25 cellular contexts compared by ENCODE assay signal in the genomic region with DNA sequence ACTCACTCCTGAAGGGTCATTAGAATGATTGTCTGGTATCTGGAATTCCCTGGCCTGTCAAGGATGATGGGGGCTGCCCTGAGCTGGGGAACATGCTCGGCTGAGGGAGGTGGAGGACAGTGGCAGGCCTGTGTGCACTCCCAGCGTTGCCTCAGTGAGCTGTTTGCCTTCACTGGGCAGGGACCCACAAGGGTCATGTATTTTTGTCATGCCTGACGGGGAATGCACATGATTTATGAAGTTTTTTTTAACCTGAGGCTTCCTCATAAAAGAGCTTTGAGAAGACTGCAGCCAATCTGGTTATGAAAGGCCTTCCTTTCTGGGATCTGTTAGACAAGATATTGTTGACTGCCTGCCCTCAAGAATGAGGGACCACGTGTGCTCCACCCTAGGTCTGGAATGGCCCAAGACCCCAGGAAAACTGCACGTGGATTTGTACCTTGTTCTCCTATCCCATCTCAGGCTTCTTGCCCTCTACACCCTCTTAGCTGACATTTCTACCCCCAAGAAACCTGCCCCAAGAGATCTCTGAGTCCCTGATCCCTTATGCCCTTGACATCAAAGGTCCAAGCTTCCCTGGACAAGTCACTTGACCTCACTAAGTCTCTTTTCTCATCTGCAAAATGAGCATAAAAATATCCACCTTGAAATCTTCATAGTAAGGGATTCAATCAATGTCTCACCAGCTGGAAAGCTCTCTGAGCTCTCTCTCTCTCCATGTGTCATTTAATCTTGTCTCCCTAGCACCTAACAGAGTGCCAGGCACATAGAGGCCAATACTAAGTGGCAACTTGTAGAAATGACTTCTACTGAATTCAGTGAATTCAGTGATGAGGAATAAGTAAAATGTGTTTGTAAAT. TPM values are rescaled to one million over a fixed set of nuclear protein-coding genes. Genes with fewer than 3 reads are reported as not detected.
DNase-seq lines count a peak whose midpoint lies in the region; ATAC-seq, FAIRE-seq and TF ChIP-seq lines count a peak whose summit lies in the region.
"Had no signal": no experiment of that assay in that cellular context is flagged by ENCODE, and none has a peak within 500 bp of the region (broad histone marks: within the 10 kb centered on the region; RNA-seq: fewer than 3 reads in every experiment).

No MANE protein-coding gene starts in this region.

- H3K4me3 ChIP-seq in HepG2 (replicated peaks in 1 of 3; ENCODE audit: insufficient read depth in 1 of 3, low read depth in 2 of 3, low read length in 3 of 3): no peak overlapping the region
- no peak overlapping the region for H3K4me3 ChIP-seq in right lobe of liver
- no peak overlapping the region for H3K4me3 ChIP-seq in K562
- no peak overlapping the region for H3K4me3 ChIP-seq in brain microvascular endothelial cell (ENCODE audit: low read depth, low read length)
- no peak overlapping the region for H3K4me3 ChIP-seq in GM23338
- H3K4me3 ChIP-seq: A549, MG63, transverse colon had no signal

- CTCF ChIA-PET in HepG2 (lab: Yijun Ruan, JAX; ENCODE audit: low intra/inter-chr PET ratio, low total read pairs) (no interaction called here), K562 (lab: Yijun Ruan, JAX; ENCODE audit: low intra/inter-chr PET ratio) (no interaction called here)

- TF ChIP-seq CTCF in HepG2 (CRISPR knock-in tag; IDR thresholded peaks at IDR 0.05) (no peak), right lobe of liver (IDR thresholded peaks at IDR 0.05) (no peak), K562 (IDR thresholded peaks at IDR 0.05 in 2 of 3, conservative IDR thresholded peaks at IDR 0.05 in 1 of 3; ENCODE audit: insufficient read depth in 2 of 3, low read depth in 1 of 3, low read length in 3 of 3) (no peak), nephron (IDR thresholded peaks at IDR 0.05; ENCODE audit: unreplicated experiment in 3 of 3) (no peak), type B pancreatic cell (conservative IDR thresholded peaks at IDR 0.05) (no peak), brain microvascular endothelial cell (IDR thresholded peaks at IDR 0.05; ENCODE audit: low read depth, low read length, missing control alignments) (no peak), GM23338 (conservative IDR thresholded peaks at IDR 0.05; ENCODE audit: low read depth in 2 of 2) (no peak), glutamatergic neuron (IDR thresholded peaks at IDR 0.05; ENCODE audit: partially characterized antibody, unreplicated experiment) (no peak)

- H4K20me1 ChIP-seq in HepG2 (ENCODE audit: insufficient read depth, low read length): no peaks in the 10 kb centered on the region
- no peaks in the 10 kb centered on the region for H4K20me1 ChIP-seq in K562 (replicated peaks; ENCODE audit: control insufficient read depth, insufficient read depth, low read length)
- H4K20me1 ChIP-seq in GM23338 (replicated peaks; ENCODE audit: insufficient read depth): peaks cover 8% of the 10 kb centered on the region

- BruUV-seq in HepG2 (replicated peaks; lab: Mats Ljungman, UMichigan): no TSS peak
- BruUV-seq in K562 (replicated peaks; lab: Mats Ljungman, UMichigan): no TSS peak

- H3K27me3 ChIP-seq in HepG2 (ENCODE audit: control insufficient read depth in 1 of 2, insufficient read depth in 2 of 2, low read length in 2 of 2) (peaks cover 3 to 9% of the 10 kb centered on the region in 2 experiments; a peak in 1 of 5 replicates), right lobe of liver (no peaks in the 10 kb centered on the region), K562 (ENCODE audit: control insufficient read depth in 2 of 2, insufficient read depth in 2 of 2, low read length in 2 of 2) (no peaks in the 10 kb centered on the region; a peak in 1 of 5 replicates), brain microvascular endothelial cell (replicated peaks) (no peaks in the 10 kb centered on the region), GM23338 (ENCODE audit: insufficient read depth) (peaks cover 100% of the 10 kb centered on the region)
- H3K27me3 ChIP-seq: MG63, transverse colon had no signal

- H3K36me3 ChIP-seq in HepG2 (replicated peaks in 1 of 2; ENCODE audit: control insufficient read depth in 1 of 2, insufficient read depth in 2 of 2, low read length in 2 of 2) (no peaks in the 10 kb centered on the region), right lobe of liver (no peaks in the 10 kb centered on the region), K562 (ENCODE audit: control insufficient read depth, insufficient read depth, low read length) (no peaks in the 10 kb centered on the region), brain microvascular endothelial cell (replicated peaks) (no peaks in the 10 kb centered on the region), GM23338 (ENCODE audit: insufficient read depth) (no peaks in the 10 kb centered on the region)
- H3K36me3 ChIP-seq: MG63, transverse colon had no signal

- H3K4me1 Mint-ChIP-seq in nephron: peaks cover 28% of the 10 kb centered on the region
- H3K4me1 Mint-ChIP-seq in type B pancreatic cell (ENCODE audit: unreplicated experiment): peaks cover 46% of the 10 kb centered on the region
- peaks cover 21% of the 10 kb centered on the region; the same call in 2 of the 3 replicates for H3K4me1 Mint-ChIP-seq in GM23338
- H3K4me1 Mint-ChIP-seq in glutamatergic neuron (ENCODE audit: low read depth, unreplicated experiment): no peaks in the 10 kb centered on the region
- H3K4me1 Mint-ChIP-seq: T-helper 17 cell had no signal

- no peak for FAIRE-seq in HepG2 (lab: Jason Lieb, UNC)
- FAIRE-seq in K562 (lab: Jason Lieb, UNC): no peak
- FAIRE-seq: A549, H54 had no signal

- no peak for TF ChIP-seq RAD21 in HepG2 (CRISPR knock-in tag; IDR thresholded peaks at IDR 0.05)
- no peak for TF ChIP-seq RAD21 in K562 (CRISPR knock-in tag; conservative IDR thresholded peaks at IDR 0.05 in 1 of 2, IDR thresholded peaks at IDR 0.05 in 1 of 2)

- H3K27ac Mint-ChIP-seq in nephron (peak overlapping the region; percentile 5 to 89 (median 84)), type B pancreatic cell (peak overlapping the region; percentile 86), GM23338 (no peak overlapping the region), glutamatergic neuron (ENCODE audit: unreplicated experiment) (no peak overlapping the region)
- H3K27ac Mint-ChIP-seq: T-helper 17 cell had no signal

- peaks cover 4% of the 10 kb centered on the region for H3K27me3 Mint-ChIP-seq in nephron (ENCODE audit: low read depth)
- no peaks in the 10 kb centered on the region for H3K27me3 Mint-ChIP-seq in type B pancreatic cell
- peaks cover 88% of the 10 kb centered on the region for H3K27me3 Mint-ChIP-seq in GM23338 (ENCODE audit: insufficient read depth, low read depth, poor library complexity)
- H3K27me3 Mint-ChIP-seq in glutamatergic neuron (ENCODE audit: unreplicated experiment): peaks cover 9% of the 10 kb centered on the region

- H3K9me2 ChIP-seq in GM23338 (ENCODE audit: insufficient read depth): no peaks in the 10 kb centered on the region

- no peak overlapping the region for H3K4me2 ChIP-seq in HepG2 (ENCODE audit: low read depth, low read length)
- H3K4me2 ChIP-seq in K562 (ENCODE audit: insufficient read depth, low read length): no peak overlapping the region
- H3K4me2 ChIP-seq in GM23338: no peak overlapping the region
- H3K4me2 ChIP-seq: A549 had no signal

- H3K4me3 Mint-ChIP-seq in nephron: no peak overlapping the region
- peak overlapping the region; percentile 66 for H3K4me3 Mint-ChIP-seq in type B pancreatic cell
- H3K4me3 Mint-ChIP-seq in GM23338: no peak overlapping the region; the same call in 2 of the 3 replicates
- no peak overlapping the region for H3K4me3 Mint-ChIP-seq in glutamatergic neuron (ENCODE audit: unreplicated experiment)
- H3K4me3 Mint-ChIP-seq: T-helper 17 cell had no signal

- no peaks in the 10 kb centered on the region for H3K9me3 Mint-ChIP-seq in nephron
- no peaks in the 10 kb centered on the region for H3K9me3 Mint-ChIP-seq in type B pancreatic cell
- H3K9me3 Mint-ChIP-seq in GM23338: no peaks in the 10 kb centered on the region
- H3K9me3 Mint-ChIP-seq in glutamatergic neuron (ENCODE audit: unreplicated experiment): peaks cover 6% of the 10 kb centered on the region

- POLR2A ChIA-PET in HepG2 (lab: Yijun Ruan, JAX): interaction anchor here (1.0 kb wide), 1 partner anchor 8 kb away, joined by 3 read pairs; no protein-coding TSS in a partner anchor
- POLR2A ChIA-PET in K562 (lab: Yijun Ruan, JAX): interaction anchor here (0.7 to 1.0 kb wide), 2 partner anchors 11 to 124 kb away, joined by 3 to 5 read pairs; partner anchors contain the start of gene VDR

- TF ChIP-seq EP300 in HepG2 (IDR thresholded peaks at IDR 0.05; ENCODE audit: low read depth in 2 of 2, low read length in 2 of 2) (no peak), HepG2 (CRISPR knock-in tag; IDR thresholded peaks at IDR 0.05; ENCODE audit: borderline replicate concordance) (no peak), K562 (IDR thresholded peaks at IDR 0.05; ENCODE audit: low read length) (no peak)

- H3K9ac ChIP-seq in HepG2 (ENCODE audit: insufficient read depth, low read depth, low read length) (no peak overlapping the region), K562 (ENCODE audit: insufficient read depth in 1 of 2, low read depth in 2 of 2, low read length in 2 of 2) (no peak overlapping the region)

- DNase-seq in HepG2 (ENCODE audit: low spot score) (no peak), right lobe of liver (no peak), K562 (ENCODE audit: extremely low read depth in 1 of 4, low spot score in 3 of 4) (peak in 1 of 4 experiments; percentile 19), type B pancreatic cell (ENCODE audit: extremely low spot score, unreplicated experiment) (no peak), brain microvascular endothelial cell (no peak), GM23338 (ENCODE audit: low spot score) (no peak), glutamatergic neuron (no peak)
- DNase-seq: activated CD4-positive, alpha-beta T cell treated with anti-CD3 and anti-CD28 coated beads for 4 hours; activated T-cell treated with anti-CD3 and anti-CD28 coated beads, Interleukin-2, amount 50 U/mL, for 1 hour; AML-193; GF-D8; left cardiac atrium; MG63; NCI-H1417 treated with DMSO at 0.1 percent for 48 hours; NCI-H2081 treated with DMSO at 0.1 percent for 48 hours; nucleus accumbens; OCI-M1; stimulated activated CD4-positive, alpha-beta T cell treated with anti-CD3 and anti-CD28 coated beads, Interleukin-2, amount 100 ng/mL, for 24 hours; T-helper 17 cell; transverse colon had no signal

- ATAC-seq in HepG2 (no peak), right lobe of liver (no peak), K562 (0 out of 3 replicates have a peak, but pooled peaks have one; percentile 13), GM23338 (no peak)
- ATAC-seq: A549, left cardiac atrium, SK-N-SH treated with all-trans-retinoic acid at 6 μM for 48 hours, T-helper 17 cell had no signal

- H3K79me2 ChIP-seq in HepG2 (ENCODE audit: insufficient read depth, low read length) (no peaks in the 10 kb centered on the region), K562 (ENCODE audit: control insufficient read depth, insufficient read depth, low read length) (no peaks in the 10 kb centered on the region), GM23338 (replicated peaks; ENCODE audit: insufficient read depth) (no peaks in the 10 kb centered on the region)

- H3K9me3 ChIP-seq in HepG2 (ENCODE audit: low read length) (no peaks in the 10 kb centered on the region), right lobe of liver (no peaks in the 10 kb centered on the region), K562 (replicated peaks; ENCODE audit: control insufficient read depth, insufficient read depth, low read depth, low read length) (no peaks in the 10 kb centered on the region)
- H3K9me3 ChIP-seq: A549, MG63, transverse colon had no signal

- H3K4me1 ChIP-seq in HepG2 (ENCODE audit: insufficient read depth, low read length) (peaks cover 65% of the 10 kb centered on the region), right lobe of liver (no peaks in the 10 kb centered on the region), K562 (replicated peaks in 1 of 2; ENCODE audit: control insufficient read depth in 2 of 2, insufficient read depth in 2 of 2, low read length in 2 of 2) (peaks cover 8 to 17% of the 10 kb centered on the region in 2 experiments), GM23338 (ENCODE audit: insufficient read depth) (peaks cover 7% of the 10 kb centered on the region; the same call in 1 of the 2 replicates)
- H3K4me1 ChIP-seq: A549 had no signal

- H3K9me1 ChIP-seq in K562 (ENCODE audit: control insufficient read depth, insufficient read depth, low read length): no peaks in the 10 kb centered on the region

- intact Hi-C loops in HepG2 (cut with micrococcal nuclease; ENCODE audit: unreplicated experiment): loop anchor here (10.0 kb wide), 1 partner anchor 64 kb away; the partner anchor contains the start of gene TMEM106C
- intact Hi-C loops in right lobe of liver (cut with DNase I): no loop called here
- intact Hi-C loops in K562 (cut with micrococcal nuclease): no loop called here

- in situ Hi-C loops in HepG2 (cut with HindIII; ENCODE audit: extremely low pct_ligation_motif_present, low pct_unique_long_range_greater_than_20kb) (no loop called here), K562 (cut with MboI) (no loop called here), brain microvascular endothelial cell (cut with HindIII; ENCODE audit: low pct_ligation_motif_present, low sequenced_read_pairs) (no loop called here)

- no peaks in the 10 kb centered on the region for H3K36me3 Mint-ChIP-seq in nephron (ENCODE audit: low read depth)
- no peaks in the 10 kb centered on the region for H3K36me3 Mint-ChIP-seq in type B pancreatic cell
- no peaks in the 10 kb centered on the region for H3K36me3 Mint-ChIP-seq in GM23338 (ENCODE audit: low read depth)
- H3K36me3 Mint-ChIP-seq in glutamatergic neuron (ENCODE audit: unreplicated experiment): no peaks in the 10 kb centered on the region

- 13% methylated on average over 5 of the region's 5 CpGs for WGBS in HepG2 (ENCODE audit: low lambda C conversion rate)
- 29% methylated on average over 4 of the region's 5 CpGs for WGBS in right lobe of liver (ENCODE audit: insufficient coverage, low coverage, low lambda C conversion rate, missing lambda C conversion rate)
- 3% methylated on average over 5 of the region's 5 CpGs for WGBS in K562 (ENCODE audit: insufficient coverage, low coverage, missing lambda C conversion rate)

- no peak for TF ChIP-seq POLR2A in HepG2 (IDR thresholded peaks at IDR 0.05; ENCODE audit: insufficient read depth in 1 of 2, low read depth in 2 of 2, low read length in 2 of 2)
- TF ChIP-seq POLR2A in right lobe of liver (IDR thresholded peaks at IDR 0.05): no peak
- TF ChIP-seq POLR2A in K562 (conservative IDR thresholded peaks at IDR 0.05): no peak

- no peak overlapping the region for H2AFZ ChIP-seq in HepG2 (ENCODE audit: low read length)
- H2AFZ ChIP-seq in K562 (ENCODE audit: low read depth, low read length): peak overlapping the region; percentile 48; the same call in 1 of the 2 replicates
- H2AFZ ChIP-seq in GM23338: no peak overlapping the region

- H3F3A ChIP-seq in GM23338 (replicated peaks; ENCODE audit: low read depth): no peaks in the 10 kb centered on the region

- no peak overlapping the region for H3K27ac ChIP-seq in HepG2 (ENCODE audit: extremely low read length, insufficient read depth, low read length)
- H3K27ac ChIP-seq in right lobe of liver: no peak overlapping the region
- H3K27ac ChIP-seq in K562 (ENCODE audit: extremely low read depth, low read depth, low read length): no peak overlapping the region
- H3K27ac ChIP-seq in brain microvascular endothelial cell: no peak overlapping the region
- no peak overlapping the region for H3K27ac ChIP-seq in GM23338 (ENCODE audit: low read depth)
- H3K27ac ChIP-seq: A549, transverse colon had no signal

RNA-seq across cellular contexts. Expression of gene COL2A1, which starts 24.5 kb away (rescaled TPM):
- total RNA-seq in HepG2 (2016; rRNA removed; fragmentation: Illumina TruSeq; extraction: Trizol): 9.2 and 38.3 TPM in 2 replicates
- 1.1 and 3.1 TPM in 2 replicates for total RNA-seq in HepG2 (2016; cell fraction: cytosol; rRNA removed; fragmentation: Illumina TruSeq; extraction: Trizol; ENCODE audit: low read depth)
- total RNA-seq in HepG2 (2016; cell fraction: insoluble cytoplasmic fraction; rRNA removed; fragmentation: Illumina TruSeq; extraction: Trizol): 6.6 and 41.7 TPM in 2 replicates
- 3.6 and 4.1 TPM in 2 replicates for total RNA-seq in HepG2 (2016; cell fraction: membrane; rRNA removed; fragmentation: Illumina TruSeq; extraction: Trizol)
- 44.6 and 58.3 TPM in 2 replicates for total RNA-seq in HepG2 (2016; cell fraction: nucleus; rRNA removed; fragmentation: Illumina TruSeq; extraction: Trizol)
- polyA plus RNA-seq in HepG2 (2011; rRNA removed): 7.4 and 9.8 TPM in 2 replicates
- 4.1 and 4.4 TPM in 2 replicates for polyA plus RNA-seq in HepG2 (2011; cell fraction: cytosol; rRNA removed)
- 113 and 136 TPM in 2 replicates for polyA plus RNA-seq in HepG2 (2011; cell fraction: nucleus; rRNA removed)
- polyA plus RNA-seq in HepG2 (2012): 7.6 and 8.6 TPM in 2 replicates
- polyA plus RNA-seq in HepG2 (2016; cell fraction: cytosol; fragmentation: Illumina TruSeq; extraction: Trizol; ENCODE audit: low read depth): 0.91 and 1.3 TPM in 2 replicates
- polyA plus RNA-seq in HepG2 (2016; cell fraction: insoluble cytoplasmic fraction; fragmentation: Illumina TruSeq; extraction: Trizol; ENCODE audit: low read depth): 5.7 and 8.4 TPM in 2 replicates
- 1.5 and 2.1 TPM in 2 replicates for polyA plus RNA-seq in HepG2 (2016; cell fraction: membrane; fragmentation: Illumina TruSeq; extraction: Trizol; ENCODE audit: low read depth)
- 114 and 115 TPM in 2 replicates for polyA plus RNA-seq in HepG2 (2016; cell fraction: nucleus; fragmentation: Illumina TruSeq; extraction: Trizol; ENCODE audit: insufficient read depth, low read depth)
- polyA minus RNA-seq in HepG2 (2011; rRNA and poly(A)+ RNA removed; ENCODE audit: low replicate concordance): 7.1 TPM in 1 of 2 replicates, not detected in the other
- 4.7 and 7.3 TPM in 2 replicates for polyA minus RNA-seq in HepG2 (2011; cell fraction: cytosol; rRNA and poly(A)+ RNA removed)
- polyA minus RNA-seq in HepG2 (2011; cell fraction: nucleus; rRNA and poly(A)+ RNA removed): 12.5 and 15.2 TPM in 2 replicates
- total RNA-seq in right lobe of liver: not detected
- not detected in 2 replicates for total RNA-seq in K562 (2011; cell fraction: chromatin; rRNA removed; ENCODE audit: low replicate concordance)
- total RNA-seq in K562 (2011; cell fraction: nucleolus; rRNA removed): not detected in 2 replicates
- total RNA-seq in K562 (2011; cell fraction: nucleoplasm; rRNA removed): not detected in 2 replicates
- not detected in 2 replicates for total RNA-seq in K562 (2014; rRNA removed)
- total RNA-seq in K562 (2014; rRNA removed; fragmentation: Illumina TruSeq; extraction: Trizol): not detected in 2 replicates
- total RNA-seq in K562 (2015; rRNA removed; fragmentation: Illumina TruSeq; extraction: Trizol): not detected in 2 replicates
- not detected in 2 replicates for total RNA-seq in K562 (2021)
- 0.01 TPM in 1 of 2 replicates, not detected in the other for polyA plus RNA-seq in K562 (2011; rRNA removed)
- polyA plus RNA-seq in K562 (2011; cell fraction: cytosol; rRNA removed): not detected in 2 replicates
- polyA plus RNA-seq in K562 (2011; cell fraction: nucleus; rRNA removed): 0.04 and 0.10 TPM in 2 replicates
- 0.03 TPM in 1 of 2 replicates, not detected in the other for polyA plus RNA-seq in K562 (2012)
- not detected in 2 replicates for polyA plus RNA-seq in K562 (2014; fragmentation: Illumina TruSeq; extraction: Trizol)
- polyA plus RNA-seq in K562 (2014; fragmentation: Nextera tagmentation; extraction: Ambion mirVana): not detected
- 0.46 TPM in 1 of 2 replicates, not detected in the other for polyA plus RNA-seq in K562 (2014; rRNA removed)
- polyA minus RNA-seq in K562 (2011; rRNA and poly(A)+ RNA removed): not detected in 2 replicates
- not detected in 2 replicates for polyA minus RNA-seq in K562 (2011; cell fraction: cytosol; rRNA and poly(A)+ RNA removed)
- not detected in 2 replicates for polyA minus RNA-seq in K562 (2011; cell fraction: nucleus; rRNA and poly(A)+ RNA removed)
- total RNA-seq in type B pancreatic cell (ENCODE audit: low replicate concordance): 195 and 227 TPM in 2 replicates
- total RNA-seq in GM23338 (2014; rRNA removed; shearing (Covaris generic)): 24.6 and 31.8 TPM in 2 replicates
- 5.9 and 7.0 TPM in 2 replicates for polyA plus RNA-seq in GM23338 (2016; fragmentation: Nextera tagmentation; extraction: Ambion mirVana)
- total RNA-seq in glutamatergic neuron (ENCODE audit: unreplicated experiment): 0.34 TPM
- total RNA-seq: HT-29, left cardiac atrium, T-helper 17 cell had no signal

Comparison
In these comparisons a context has a peak if more than half of its experiments do, and no peak if none do; other contexts are left out.
1. H3K27ac Mint-ChIP-seq: peak in nephron (3 of 3) and type B pancreatic cell (single experiment); none in GM23338 (single experiment) and glutamatergic neuron (single experiment).
2. Of the 241 proteins assayed by ChIP-seq in both HepG2 and K562: peak only in HepG2: MNT; only in K562: MEIS2; in both: none; in neither: 238; mixed calls (peak in some experiments, not most) for 1.